20 cellular contexts compared by ENCODE assay signal in the genomic region with DNA sequence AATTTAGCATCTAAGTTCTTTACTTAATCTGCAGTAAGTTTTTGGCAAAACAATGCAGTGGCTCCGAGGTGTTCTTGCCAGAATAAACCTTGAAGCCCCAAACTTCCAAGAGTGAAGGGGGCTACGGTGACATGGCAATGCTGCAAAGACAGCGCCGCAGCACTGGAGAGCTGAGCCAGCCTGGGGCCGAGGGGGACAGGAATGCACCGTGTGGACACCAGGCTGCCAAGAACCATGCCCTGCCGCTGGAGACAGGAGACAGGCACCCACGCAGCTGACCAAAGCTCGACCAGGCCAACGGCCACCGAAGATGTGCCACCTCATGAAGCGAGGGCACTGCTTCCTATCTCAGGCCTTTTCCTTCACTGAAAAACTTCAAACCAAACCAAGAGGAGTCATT. TPM values are rescaled to one million over a fixed set of nuclear protein-coding genes. Genes with fewer than 3 reads are reported as not detected.
DNase-seq lines count a peak whose midpoint lies in the region; ATAC-seq and TF ChIP-seq lines count a peak whose summit lies in the region.
"Had no signal": no experiment of that assay in that cellular context is flagged by ENCODE, and none has a peak within 500 bp of the region (broad histone marks: within the 10 kb centered on the region; RNA-seq: fewer than 3 reads in every experiment).

No MANE protein-coding gene starts in this region.

- TF ChIP-seq CTCF in right lobe of liver (IDR thresholded peaks at IDR 0.05) (no peak), sigmoid colon (IDR thresholded peaks at IDR 0.05) (no peak), prostate gland (IDR thresholded peaks at IDR 0.05) (no peak)

- CTCF ChIA-PET in activated CD4-positive, alpha-beta T cell treated with anti-CD3 and anti-CD28 coated beads, Interleukin-2, amount 10 ng/mL, durations not matched to agents 7 days and 5 days (lab: Charles Lee) = interaction anchor here (0.6 kb wide), 1 partner anchor 143 kb away, joined by 3 read pairs; no protein-coding TSS in a partner anchor

- no peak overlapping the region for H3K4me3 Mint-ChIP-seq in activated CD4-positive, alpha-beta T cell treated with anti-CD3 and anti-CD28 coated beads, Interleukin-2, amount 10 ng/mL, durations not matched to agents 7 days and 5 days
- peak overlapping the region; percentile 7 for H3K4me3 Mint-ChIP-seq in T-helper 17 cell
- H3K4me3 Mint-ChIP-seq: CD14-positive monocyte; CD4-positive, alpha-beta memory T cell; HFFc6 had no signal

- ATAC-seq in T-helper 17 cell = no peak
- peak; percentile 8 to 20 (median 12) for ATAC-seq in right lobe of liver
- ATAC-seq in GM21360 (IDR thresholded peaks at IDR 0.05; ENCODE audit: unreplicated experiment) = no peak
- ATAC-seq in GM19395 (IDR thresholded peaks at IDR 0.05; ENCODE audit: unreplicated experiment) = no peak
- ATAC-seq: A549, HCT116 had no signal

- H3K4me1 Mint-ChIP-seq in activated CD4-positive, alpha-beta T cell treated with anti-CD3 and anti-CD28 coated beads, Interleukin-2, amount 10 ng/mL, durations not matched to agents 7 days and 5 days = no peaks in the 10 kb centered on the region
- H3K4me1 Mint-ChIP-seq in T-helper 17 cell = no peaks in the 10 kb centered on the region

- no peaks in the 10 kb centered on the region for H3K27me3 ChIP-seq in right lobe of liver
- no peaks in the 10 kb centered on the region for H3K27me3 ChIP-seq in sigmoid colon
- no peaks in the 10 kb centered on the region for H3K27me3 ChIP-seq in prostate gland (replicated peaks; ENCODE audit: insufficient read depth)

- TF ChIP-seq EP300 in sigmoid colon (IDR thresholded peaks at IDR 0.05) = no peak

- intact Hi-C loops in right lobe of liver (cut with DNase I) = no loop called here
- intact Hi-C loops in sigmoid colon (cut with DNase I) = no loop called here
- intact Hi-C loops in prostate gland (cut with DNase I) = no loop called here

- H3K4me1 ChIP-seq in right lobe of liver = peaks cover 0 to 16% (median 7%) of the 10 kb centered on the region in 4 donors
- H3K4me1 ChIP-seq in sigmoid colon = no peaks in the 10 kb centered on the region
- H3K4me1 ChIP-seq in prostate gland (replicated peaks) = no peaks in the 10 kb centered on the region
- H3K4me1 ChIP-seq: A549 had no signal

- H3K27ac ChIP-seq in right lobe of liver (peak overlapping the region in 1 of 3 donors; percentile 51), sigmoid colon (no peak overlapping the region), prostate gland (no peak overlapping the region)
- H3K27ac ChIP-seq: 22Rv1, A549 had no signal

- peak overlapping the region; percentile 17 for H3K27ac Mint-ChIP-seq in activated CD4-positive, alpha-beta T cell treated with anti-CD3 and anti-CD28 coated beads, Interleukin-2, amount 10 ng/mL, durations not matched to agents 7 days and 5 days
- H3K27ac Mint-ChIP-seq in T-helper 17 cell = peak overlapping the region; percentile 19
- H3K27ac Mint-ChIP-seq: HFFc6 had no signal

- H3K9me3 Mint-ChIP-seq in activated CD4-positive, alpha-beta T cell treated with anti-CD3 and anti-CD28 coated beads, Interleukin-2, amount 10 ng/mL, durations not matched to agents 7 days and 5 days = no peaks in the 10 kb centered on the region
- H3K9me3 Mint-ChIP-seq: CD14-positive monocyte; CD4-positive, alpha-beta memory T cell; HFFc6 had no signal

- 51% methylated on average over 5 of the region's 12 CpGs for WGBS in right lobe of liver (ENCODE audit: insufficient coverage, low coverage, low lambda C conversion rate, missing lambda C conversion rate)
- 94 to 95% methylated on average over 12 of the region's 12 CpGs for WGBS in sigmoid colon, 2 donors
- 82% methylated on average over 12 of the region's 12 CpGs for WGBS in prostate gland

- peaks cover 0 to 44% (median 8%) of the 10 kb centered on the region in 4 donors for H3K36me3 ChIP-seq in right lobe of liver
- H3K36me3 ChIP-seq in sigmoid colon = peaks cover 8 to 67% (median 9%) of the 10 kb centered on the region in 4 donors
- H3K36me3 ChIP-seq in prostate gland = peaks cover 0 to 4% of the 10 kb centered on the region in 2 donors

- no peak overlapping the region for H3K4me3 ChIP-seq in right lobe of liver
- no peak overlapping the region for H3K4me3 ChIP-seq in sigmoid colon
- H3K4me3 ChIP-seq in prostate gland = no peak overlapping the region
- H3K4me3 ChIP-seq: A549 had no signal

- POLR2A ChIA-PET in activated CD4-positive, alpha-beta T cell treated with anti-CD3 and anti-CD28 coated beads, Interleukin-2, amount 10 ng/mL, durations not matched to agents 7 days and 5 days (lab: Charles Lee) = no interaction called here

- H3K27me3 Mint-ChIP-seq in activated CD4-positive, alpha-beta T cell treated with anti-CD3 and anti-CD28 coated beads, Interleukin-2, amount 10 ng/mL, durations not matched to agents 7 days and 5 days = no peaks in the 10 kb centered on the region
- no peaks in the 10 kb centered on the region for H3K27me3 Mint-ChIP-seq in T-helper 17 cell
- H3K27me3 Mint-ChIP-seq: CD4-positive, alpha-beta memory T cell had no signal

- no peak for TF ChIP-seq POLR2A in right lobe of liver (IDR thresholded peaks at IDR 0.05)
- TF ChIP-seq POLR2A in sigmoid colon (IDR thresholded peaks at IDR 0.05) = no peak
- TF ChIP-seq POLR2A in prostate gland (IDR thresholded peaks at IDR 0.05) = no peak

- H3K36me3 Mint-ChIP-seq in activated CD4-positive, alpha-beta T cell treated with anti-CD3 and anti-CD28 coated beads, Interleukin-2, amount 10 ng/mL, durations not matched to agents 7 days and 5 days (ENCODE audit: low read depth) = peaks cover 31% of the 10 kb centered on the region
- peaks cover 4% of the 10 kb centered on the region for H3K36me3 Mint-ChIP-seq in T-helper 17 cell (ENCODE audit: low read depth)

- no peak for DNase-seq in activated CD4-positive, alpha-beta T cell treated with anti-CD3 and anti-CD28 coated beads, Interleukin-2, amount 10 ng/mL, durations not matched to agents 7 days and 5 days
- DNase-seq in activated CD4-positive, alpha-beta T cell treated with anti-CD3 and anti-CD28 coated beads for 1 hour = no peak
- DNase-seq in T-helper 17 cell (no peak), right lobe of liver (no peak), sigmoid colon (peak; percentile 52), prostate gland (ENCODE audit: low spot score) (no peak)
- DNase-seq: AML-193; CD4-positive, alpha-beta memory T cell; DMS153; DMS79; GDM1; GOT3; H7; HFFc6 had no signal

- H3K9me3 ChIP-seq in T-helper 17 cell (ENCODE audit: control insufficient read depth, low read length, poor library complexity, severe bottlenecking) (no peaks in the 10 kb centered on the region), right lobe of liver (no peaks in the 10 kb centered on the region), sigmoid colon (no peaks in the 10 kb centered on the region), prostate gland (no peaks in the 10 kb centered on the region)
- H3K9me3 ChIP-seq: A549 had no signal

RNA-seq across cellular contexts. Expression of gene RASSF2, which starts 31.7 kb away (rescaled TPM):
- 10 to 100 TPM; 61.6 to 70.5 TPM for total RNA-seq in activated CD4-positive, alpha-beta T cell treated with anti-CD3 and anti-CD28 coated beads, Interleukin-2, amount 10 ng/mL, durations not matched to agents 7 days and 5 days
- 10 to 100 TPM; 30.6 to 34.4 TPM for total RNA-seq in T-helper 17 cell
- total RNA-seq in right lobe of liver = 1 to 10 TPM; 2.0 to 4.8 (median 4.2) TPM
- total RNA-seq in sigmoid colon = 10 to 100 TPM; 14.6 to 37.4 (median 17.8) TPM
- polyA plus RNA-seq in sigmoid colon = 10 to 100 TPM in 1 of 3 donors, 1 to 10 TPM in 2; 3.6 to 19.9 (median 5.5) TPM
- 10 to 100 TPM in 1 of 2 donors, 1 to 10 TPM in 1; 5.0 to 86.6 TPM for total RNA-seq in prostate gland

Comparison
In these comparisons a context has a peak if more than half of its experiments do, and no peak if none do; other contexts are left out.
1. ATAC-seq: peak in right lobe of liver (4 of 4); none in T-helper 17 cell (single experiment), GM21360 (single experiment) and GM19395 (single experiment).